Comparison of ENCODE assay signal across 15 cellular contexts in genomic region chr19:13882419-13882795, GRCh38. TPM values are rescaled to one million over a fixed set of nuclear protein-coding genes. Genes with fewer than 3 reads are reported as not detected.
DNase-seq lines count a peak whose midpoint lies in the region; ATAC-seq and TF ChIP-seq lines count a peak whose summit lies in the region.
"Had no signal": no experiment of that assay in that cellular context is flagged by ENCODE, and none has a peak within 500 bp of the region (broad histone marks: within the 10 kb centered on the region; RNA-seq: fewer than 3 reads in every experiment).

No MANE protein-coding gene starts in this region.

- peaks cover 38% of the 10 kb centered on the region for H3K4me1 Mint-ChIP-seq in activated naive CD4-positive, alpha-beta T cell treated with anti-CD3 and anti-CD28 coated beads, Interleukin-2, amount 50 U/mL, for 24 hours
- peaks cover 34% of the 10 kb centered on the region for H3K4me1 Mint-ChIP-seq in activated naive CD4-positive, alpha-beta T cell treated with anti-CD3 and anti-CD28 coated beads for 36 hours (ENCODE audit: low read depth)
- H3K4me1 Mint-ChIP-seq in activated naive CD8-positive, alpha-beta T cell treated with anti-CD3 and anti-CD28 coated beads, Interleukin-2, amount 50 U/mL, for 24 hours = peaks cover 45% of the 10 kb centered on the region
- H3K4me1 Mint-ChIP-seq in naive thymus-derived CD8-positive, alpha-beta T cell = peaks cover 7 to 55% (median 50%) of the 10 kb centered on the region in 4 donors

- CTCF ChIA-PET in activated naive CD4-positive, alpha-beta T cell treated with anti-CD3 and anti-CD28 coated beads for 36 hours (lab: Charles Lee) = interaction anchor here (0.8 to 3.0 kb wide), 11 partner anchors 18 to 254 kb away, joined by 3 to 16 read pairs (median 5); partner anchors contain the start of genes ASF1B, IL27RA and MISP3

- H3K4me3 Mint-ChIP-seq in activated naive CD4-positive, alpha-beta T cell treated with anti-CD3 and anti-CD28 coated beads, Interleukin-2, amount 50 U/mL, for 24 hours = peak overlapping the region; percentile 23
- no peak overlapping the region for H3K4me3 Mint-ChIP-seq in activated naive CD4-positive, alpha-beta T cell treated with anti-CD3 and anti-CD28 coated beads for 36 hours
- H3K4me3 Mint-ChIP-seq in activated naive CD8-positive, alpha-beta T cell treated with anti-CD3 and anti-CD28 coated beads, Interleukin-2, amount 50 U/mL, for 24 hours = no peak overlapping the region
- peak overlapping the region; percentile 34 to 79 (median 71) for H3K4me3 Mint-ChIP-seq in naive thymus-derived CD8-positive, alpha-beta T cell

- H3K36me3 Mint-ChIP-seq in activated naive CD4-positive, alpha-beta T cell treated with anti-CD3 and anti-CD28 coated beads, Interleukin-2, amount 50 U/mL, for 24 hours = no peaks in the 10 kb centered on the region
- no peaks in the 10 kb centered on the region for H3K36me3 Mint-ChIP-seq in activated naive CD4-positive, alpha-beta T cell treated with anti-CD3 and anti-CD28 coated beads for 36 hours (ENCODE audit: low read depth)
- H3K36me3 Mint-ChIP-seq in activated naive CD8-positive, alpha-beta T cell treated with anti-CD3 and anti-CD28 coated beads, Interleukin-2, amount 50 U/mL, for 24 hours (ENCODE audit: low read depth) = no peaks in the 10 kb centered on the region
- H3K36me3 Mint-ChIP-seq in naive thymus-derived CD8-positive, alpha-beta T cell = no peaks in the 10 kb centered on the region

- H3K27ac Mint-ChIP-seq in activated naive CD4-positive, alpha-beta T cell treated with anti-CD3 and anti-CD28 coated beads, Interleukin-2, amount 50 U/mL, for 24 hours = peak overlapping the region; percentile 46
- H3K27ac Mint-ChIP-seq in activated naive CD4-positive, alpha-beta T cell treated with anti-CD3 and anti-CD28 coated beads for 36 hours = no peak overlapping the region
- H3K27ac Mint-ChIP-seq in activated naive CD8-positive, alpha-beta T cell treated with anti-CD3 and anti-CD28 coated beads, Interleukin-2, amount 50 U/mL, for 24 hours = peak overlapping the region; percentile 52
- H3K27ac Mint-ChIP-seq in naive thymus-derived CD8-positive, alpha-beta T cell = peak overlapping the region; percentile 59 to 88 (median 78)

- H3K27me3 Mint-ChIP-seq in activated naive CD4-positive, alpha-beta T cell treated with anti-CD3 and anti-CD28 coated beads, Interleukin-2, amount 50 U/mL, for 24 hours = no peaks in the 10 kb centered on the region
- no peaks in the 10 kb centered on the region for H3K27me3 Mint-ChIP-seq in activated naive CD4-positive, alpha-beta T cell treated with anti-CD3 and anti-CD28 coated beads for 36 hours (ENCODE audit: low read depth)
- no peaks in the 10 kb centered on the region for H3K27me3 Mint-ChIP-seq in activated naive CD8-positive, alpha-beta T cell treated with anti-CD3 and anti-CD28 coated beads, Interleukin-2, amount 50 U/mL, for 24 hours
- no peaks in the 10 kb centered on the region for H3K27me3 Mint-ChIP-seq in naive thymus-derived CD8-positive, alpha-beta T cell

- H3K9me3 Mint-ChIP-seq in activated naive CD4-positive, alpha-beta T cell treated with anti-CD3 and anti-CD28 coated beads, Interleukin-2, amount 50 U/mL, for 24 hours = no peaks in the 10 kb centered on the region
- no peaks in the 10 kb centered on the region for H3K9me3 Mint-ChIP-seq in activated naive CD4-positive, alpha-beta T cell treated with anti-CD3 and anti-CD28 coated beads for 36 hours
- no peaks in the 10 kb centered on the region for H3K9me3 Mint-ChIP-seq in activated naive CD8-positive, alpha-beta T cell treated with anti-CD3 and anti-CD28 coated beads, Interleukin-2, amount 50 U/mL, for 24 hours
- H3K9me3 Mint-ChIP-seq in naive thymus-derived CD8-positive, alpha-beta T cell = no peaks in the 10 kb centered on the region

- H3K27me3 ChIP-seq in vagina = no peaks in the 10 kb centered on the region
- H3K27me3 ChIP-seq: ascending aorta had no signal

- H3K4me3 ChIP-seq in vagina = no peak overlapping the region
- H3K4me3 ChIP-seq: ascending aorta had no signal

- H3K4me1 ChIP-seq in vagina = peaks cover 73% of the 10 kb centered on the region

- no peak for DNase-seq in activated naive CD4-positive, alpha-beta T cell treated with anti-CD3 and anti-CD28 coated beads for 36 hours
- DNase-seq in activated naive CD8-positive, alpha-beta T cell treated with anti-CD3 and anti-CD28 coated beads, Interleukin-2, amount 50 U/mL, for 24 hours = no peak
- no peak for DNase-seq in naive thymus-derived CD8-positive, alpha-beta T cell
- DNase-seq in vagina (ENCODE audit: extremely low spot score in 2 of 2) = no peak
- DNase-seq in SKM-1 (lab: John Stamatoyannopoulos, UW; ENCODE audit: unreplicated experiment) = no peak
- no peak for DNase-seq in midbrain (lab: John Stamatoyannopoulos, UW)
- DNase-seq: NCI-H1930, right cardiac atrium had no signal

- intact Hi-C loops in activated naive CD4-positive, alpha-beta T cell treated with anti-CD3 and anti-CD28 coated beads for 36 hours (cut with micrococcal nuclease) = loop anchor here (5.0 kb wide), 1 partner anchor 590 kb away; no protein-coding TSS in a partner anchor
- intact Hi-C loops in vagina (cut with DNase I) = no loop called here

- no peak for ATAC-seq in activated naive CD8-positive, alpha-beta T cell treated with anti-CD3 and anti-CD28 coated beads, Interleukin-2, amount 50 U/mL, for 24 hours
- no peak for ATAC-seq in naive thymus-derived CD8-positive, alpha-beta T cell
- ATAC-seq in GM18505 (IDR thresholded peaks at IDR 0.05; ENCODE audit: unreplicated experiment) = no peak
- ATAC-seq: right cardiac atrium had no signal

- no peaks in the 10 kb centered on the region for H3K36me3 ChIP-seq in vagina
- H3K36me3 ChIP-seq: ascending aorta had no signal

- TF ChIP-seq CTCF in vagina (IDR thresholded peaks at IDR 0.05) = no peak

- H3K9me3 ChIP-seq in vagina = no peaks in the 10 kb centered on the region
- H3K9me3 ChIP-seq: ascending aorta had no signal

- no peak for TF ChIP-seq POLR2A in vagina (IDR thresholded peaks at IDR 0.05)
- no peak for TF ChIP-seq POLR2A in GM18505 (IDR thresholded peaks at IDR 0.05; ENCODE audit: borderline replicate concordance, extremely low read depth, insufficient read depth, insufficient read length)

- POLR2A ChIA-PET in naive thymus-derived CD8-positive, alpha-beta T cell (lab: Charles Lee) = interaction anchor here (1.1 to 6.6 kb wide), 8 partner anchors 90 to 256 kb away, joined by 3 to 41 read pairs (median 5); partner anchors contain the start of genes IL27RA and RFX1

- H3K27ac ChIP-seq in vagina = peak overlapping the region; percentile 18
- H3K27ac ChIP-seq: KMS-11 had no signal

RNA-seq across cellular contexts. Expression of gene NANOS3, which starts 5.5 kb away (rescaled TPM):
- under 1 TPM; 0.55 to 0.74 TPM for total RNA-seq in activated naive CD4-positive, alpha-beta T cell treated with anti-CD3 and anti-CD28 coated beads for 36 hours
- not detected for total RNA-seq in naive thymus-derived CD8-positive, alpha-beta T cell
- not detected for polyA plus RNA-seq in naive thymus-derived CD8-positive, alpha-beta T cell
- total RNA-seq in vagina = not detected
- total RNA-seq: ascending aorta, mononuclear cell, ureter had no signal

RNA-seq across cellular contexts. Expression of gene BRME1, which starts 23.5 kb away (rescaled TPM):
- total RNA-seq in activated naive CD4-positive, alpha-beta T cell treated with anti-CD3 and anti-CD28 coated beads for 36 hours = 1 to 10 TPM; 5.8 to 5.9 TPM
- total RNA-seq in naive thymus-derived CD8-positive, alpha-beta T cell = 1 to 10 TPM; 3.0 to 3.7 TPM
- under 1 TPM; 0.49 to 0.94 (median 0.76) TPM for polyA plus RNA-seq in naive thymus-derived CD8-positive, alpha-beta T cell
- 12.0 TPM for total RNA-seq in vagina
- total RNA-seq: ascending aorta had no signal

RNA-seq across cellular contexts. Expression of gene CC2D1A, which starts 23.6 kb away (rescaled TPM):
- 10 to 100 TPM; 27.4 to 28.6 TPM for total RNA-seq in activated naive CD4-positive, alpha-beta T cell treated with anti-CD3 and anti-CD28 coated beads for 36 hours
- 10 to 100 TPM; 29.7 to 30.7 TPM for total RNA-seq in naive thymus-derived CD8-positive, alpha-beta T cell
- polyA plus RNA-seq in naive thymus-derived CD8-positive, alpha-beta T cell = 10 to 100 TPM in 1 of 3 donors, 1 to 10 TPM in 2; 4.3 to 10.5 (median 5.5) TPM
- 44.4 TPM for total RNA-seq in vagina

RNA-seq across cellular contexts. Expression of gene PODNL1, which starts 55.8 kb away (rescaled TPM):
- under 1 TPM in 1 of 2 experiments, not detected in 1; 0.29 TPM for total RNA-seq in activated naive CD4-positive, alpha-beta T cell treated with anti-CD3 and anti-CD28 coated beads for 36 hours
- not detected for total RNA-seq in naive thymus-derived CD8-positive, alpha-beta T cell
- polyA plus RNA-seq in naive thymus-derived CD8-positive, alpha-beta T cell = not detected
- total RNA-seq in vagina = 5.2 TPM
- total RNA-seq: endothelial cell of umbilical vein, mononuclear cell had no signal

Comparison
In these comparisons a context has a peak if more than half of its experiments do, and no peak if none do; other contexts are left out.
1. H3K4me3 Mint-ChIP-seq: peak in activated naive CD4-positive, alpha-beta T cell treated with anti-CD3 and anti-CD28 coated beads, Interleukin-2, amount 50 U/mL, for 24 hours (single experiment) and naive thymus-derived CD8-positive, alpha-beta T cell (10 of 10); none in activated naive CD4-positive, alpha-beta T cell treated with anti-CD3 and anti-CD28 coated beads for 36 hours (single experiment) and activated naive CD8-positive, alpha-beta T cell treated with anti-CD3 and anti-CD28 coated beads, Interleukin-2, amount 50 U/mL, for 24 hours (single experiment).